29 cellular contexts compared by ENCODE assay signal in the genomic region with DNA sequence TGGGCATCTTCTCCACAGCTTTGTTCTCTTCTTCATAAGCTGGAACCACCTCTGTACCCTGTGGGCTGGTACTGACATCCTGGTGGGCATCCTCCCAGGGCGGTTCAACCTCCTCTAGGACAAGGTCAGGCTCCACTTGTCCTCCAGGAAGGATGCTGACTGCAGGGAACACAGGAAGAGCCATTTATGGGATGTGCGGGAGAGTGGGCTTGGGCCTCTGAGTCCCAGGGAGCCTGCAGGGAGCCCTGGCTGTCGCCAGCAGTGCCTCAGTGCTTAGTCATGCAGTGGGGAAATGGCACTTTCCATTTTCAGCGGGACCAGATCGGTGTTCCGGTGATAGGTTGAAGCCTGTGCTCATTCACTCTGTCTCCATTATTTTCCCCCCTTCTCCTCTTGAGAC. TPM values are rescaled to one million over a fixed set of nuclear protein-coding genes. Genes with fewer than 3 reads are reported as not detected.
"Had no signal": no experiment of that assay in that cellular context is flagged by ENCODE, and none has a peak within 500 bp of the region (broad histone marks: within the 10 kb centered on the region; RNA-seq: fewer than 3 reads in every experiment).

No MANE protein-coding gene starts in this region.

- ATAC-seq: activated naive CD8-positive, alpha-beta T cell treated with anti-CD3 and anti-CD28 coated beads, Interleukin-2, amount 50 U/mL, for 24 hours; activated T-cell treated with anti-CD3 and anti-CD28 coated beads, Interleukin-2, amount 50 U/mL, for 4 hours; foreskin keratinocyte; heart left ventricle; naive thymus-derived CD4-positive, alpha-beta T cell; stimulated activated naive B cell treated with anti-CD40 and anti-IgM and Interleukin-4, amounts not matched to agents 10 μg/mL and 1 μg/mL and 100 μg/mL, for 72 hours; upper lobe of right lung; WTC11 had no signal

- H3K9me3 Mint-ChIP-seq: activated CD4-positive, alpha-beta memory T cell treated with anti-CD3 and anti-CD28 coated beads, Interleukin-2, amount 10 ng/mL, durations not matched to agents 7 days and 5 days; activated CD4-positive, alpha-beta T cell treated with anti-CD3 and anti-CD28 coated beads, Interleukin-2, amount 10 ng/mL, durations not matched to agents 7 days and 5 days; activated naive CD4-positive, alpha-beta T cell treated with anti-CD3 and anti-CD28 coated beads, Interleukin-2, amount 50 U/mL, for 24 hours; activated naive CD8-positive, alpha-beta T cell treated with anti-CD3 and anti-CD28 coated beads, Interleukin-2, amount 50 U/mL, for 24 hours; activated T-cell treated with anti-CD3 and anti-CD28 coated beads, Interleukin-2, amount 50 U/mL, for 4 hours; activated T-helper 2 cell treated with anti-CD3 and anti-CD28 coated beads, Interferon-gamma antibody, Interleukin-2, Interleukin-4, amounts not matched to agents 10 μg/mL and 5 μg/mL and 100 μg/mL, durations not matched to agents 14 hours and 24 hours and 36 hours; immature natural killer cell; mesothelial cell of epicardium; stimulated activated naive B cell treated with anti-CD40 and anti-IgM and Interleukin-4, amounts not matched to agents 10 μg/mL and 1 μg/mL and 100 μg/mL, for 72 hours had no signal

- H3K36me3 ChIP-seq: esophagus muscularis mucosa, heart left ventricle, right atrium auricular region, stomach, thyroid gland, upper lobe of right lung had no signal

- H3K9me3 ChIP-seq: esophagus muscularis mucosa, heart left ventricle, right atrium auricular region, stomach, thyroid gland, upper lobe of right lung had no signal

- H3K4me3 ChIP-seq: esophagus muscularis mucosa, heart left ventricle, right atrium auricular region, smooth muscle cell, stomach, thyroid gland, upper lobe of right lung had no signal

- H3K27me3 ChIP-seq: right atrium auricular region, thyroid gland, upper lobe of right lung had no signal

- H3K9ac ChIP-seq: parathyroid adenoma had no signal

- H3K4me2 ChIP-seq: smooth muscle cell had no signal

- H3K4me3 Mint-ChIP-seq: activated CD4-positive, alpha-beta memory T cell treated with anti-CD3 and anti-CD28 coated beads, Interleukin-2, amount 10 ng/mL, durations not matched to agents 7 days and 5 days; activated CD4-positive, alpha-beta T cell treated with anti-CD3 and anti-CD28 coated beads, Interleukin-2, amount 10 ng/mL, durations not matched to agents 7 days and 5 days; activated naive CD4-positive, alpha-beta T cell treated with anti-CD3 and anti-CD28 coated beads, Interleukin-2, amount 50 U/mL, for 24 hours; activated naive CD8-positive, alpha-beta T cell treated with anti-CD3 and anti-CD28 coated beads, Interleukin-2, amount 50 U/mL, for 24 hours; activated T-cell treated with anti-CD3 and anti-CD28 coated beads, Interleukin-2, amount 50 U/mL, for 4 hours; immature natural killer cell; mesothelial cell of epicardium; naive thymus-derived CD4-positive, alpha-beta T cell; stimulated activated naive B cell treated with anti-CD40 and anti-IgM and Interleukin-4, amounts not matched to agents 10 μg/mL and 1 μg/mL and 100 μg/mL, for 72 hours; WTC11 had no signal

- H2AFZ ChIP-seq: parathyroid adenoma had no signal

- H3K27ac Mint-ChIP-seq: activated CD4-positive, alpha-beta memory T cell treated with anti-CD3 and anti-CD28 coated beads, Interleukin-2, amount 10 ng/mL, durations not matched to agents 7 days and 5 days; activated CD4-positive, alpha-beta T cell treated with anti-CD3 and anti-CD28 coated beads, Interleukin-2, amount 10 ng/mL, durations not matched to agents 7 days and 5 days; activated naive CD4-positive, alpha-beta T cell treated with anti-CD3 and anti-CD28 coated beads, Interleukin-2, amount 50 U/mL, for 24 hours; activated naive CD8-positive, alpha-beta T cell treated with anti-CD3 and anti-CD28 coated beads, Interleukin-2, amount 50 U/mL, for 24 hours; activated T-helper 2 cell treated with anti-CD3 and anti-CD28 coated beads, Interferon-gamma antibody, Interleukin-2, Interleukin-4, amounts not matched to agents 10 μg/mL and 5 μg/mL and 100 μg/mL, durations not matched to agents 14 hours and 24 hours and 36 hours; immature natural killer cell; mesothelial cell of epicardium; naive thymus-derived CD4-positive, alpha-beta T cell; stimulated activated naive B cell treated with anti-CD40 and anti-IgM and Interleukin-4, amounts not matched to agents 10 μg/mL and 1 μg/mL and 100 μg/mL, for 72 hours; WTC11 had no signal

- H3K36me3 Mint-ChIP-seq: activated naive CD4-positive, alpha-beta T cell treated with anti-CD3 and anti-CD28 coated beads, Interleukin-2, amount 50 U/mL, for 24 hours; mesothelial cell of epicardium; naive thymus-derived CD4-positive, alpha-beta T cell; stimulated activated naive B cell treated with anti-CD40 and anti-IgM and Interleukin-4, amounts not matched to agents 10 μg/mL and 1 μg/mL and 100 μg/mL, for 72 hours; WTC11 had no signal

- H3K27me3 Mint-ChIP-seq: activated CD4-positive, alpha-beta memory T cell treated with anti-CD3 and anti-CD28 coated beads, Interleukin-2, amount 10 ng/mL, durations not matched to agents 7 days and 5 days; activated CD4-positive, alpha-beta T cell treated with anti-CD3 and anti-CD28 coated beads, Interleukin-2, amount 10 ng/mL, durations not matched to agents 7 days and 5 days; activated naive CD4-positive, alpha-beta T cell treated with anti-CD3 and anti-CD28 coated beads, Interleukin-2, amount 50 U/mL, for 24 hours; activated naive CD8-positive, alpha-beta T cell treated with anti-CD3 and anti-CD28 coated beads, Interleukin-2, amount 50 U/mL, for 24 hours had no signal

- H3K27ac ChIP-seq: esophagus muscularis mucosa, foreskin keratinocyte, heart left ventricle, parathyroid adenoma, right atrium auricular region, stomach, thyroid gland, upper lobe of right lung had no signal

- H3K4me1 ChIP-seq: esophagus muscularis mucosa, foreskin keratinocyte, parathyroid adenoma, right atrium auricular region, stomach, thyroid gland had no signal

- DNase-seq: activated CD4-positive, alpha-beta memory T cell treated with anti-CD3 and anti-CD28 coated beads, Interleukin-2, amount 10 ng/mL, durations not matched to agents 7 days and 5 days; activated CD4-positive, alpha-beta T cell treated with anti-CD3 and anti-CD28 coated beads for 1 hour; activated CD4-positive, alpha-beta T cell treated with anti-CD3 and anti-CD28 coated beads, Interleukin-2, amount 10 ng/mL, durations not matched to agents 7 days and 5 days; activated CD8-positive, alpha-beta memory T cell treated with anti-CD3 and anti-CD28 coated beads, Interleukin-2, amount 50 U/mL, for 48 hours; activated naive CD8-positive, alpha-beta T cell treated with anti-CD3 and anti-CD28 coated beads, Interleukin-2, amount 50 U/mL, for 24 hours; activated T-cell treated with anti-CD3 and anti-CD28 coated beads, Interleukin-2, amount 50 U/mL, for 4 hours; amygdala; caudate nucleus; foreskin keratinocyte; heart left ventricle; hypothalamus; immature natural killer cell; naive thymus-derived CD4-positive, alpha-beta T cell; stimulated activated CD4-positive, alpha-beta T cell treated with anti-CD3 and anti-CD28 coated beads, Interleukin-1b, Interleukin-23, amount 100 ng/mL, for 48 hours; stimulated activated naive B cell treated with anti-CD40 and anti-IgM and Interleukin-4, amounts not matched to agents 10 μg/mL and 1 μg/mL and 100 μg/mL, for 72 hours; stomach; T1000; thyroid gland; upper lobe of right lung had no signal

- H3K79me2 ChIP-seq: parathyroid adenoma had no signal

- H3K4me1 Mint-ChIP-seq: activated CD4-positive, alpha-beta memory T cell treated with anti-CD3 and anti-CD28 coated beads, Interleukin-2, amount 10 ng/mL, durations not matched to agents 7 days and 5 days; activated CD4-positive, alpha-beta T cell treated with anti-CD3 and anti-CD28 coated beads, Interleukin-2, amount 10 ng/mL, durations not matched to agents 7 days and 5 days; activated naive CD4-positive, alpha-beta T cell treated with anti-CD3 and anti-CD28 coated beads, Interleukin-2, amount 50 U/mL, for 24 hours; activated naive CD8-positive, alpha-beta T cell treated with anti-CD3 and anti-CD28 coated beads, Interleukin-2, amount 50 U/mL, for 24 hours; immature natural killer cell; stimulated activated naive B cell treated with anti-CD40 and anti-IgM and Interleukin-4, amounts not matched to agents 10 μg/mL and 1 μg/mL and 100 μg/mL, for 72 hours had no signal

RNA-seq across cellular contexts. Expression of gene CNGB1, which starts 20.5 kb away (rescaled TPM):
- total RNA-seq: activated CD4-positive, alpha-beta memory T cell treated with anti-CD3 and anti-CD28 coated beads, Interleukin-2, amount 10 ng/mL, durations not matched to agents 7 days and 5 days; activated CD4-positive, alpha-beta T cell treated with anti-CD3 and anti-CD28 coated beads, Interleukin-2, amount 10 ng/mL, durations not matched to agents 7 days and 5 days; activated T-cell treated with anti-CD3 and anti-CD28 coated beads, Interleukin-2, amount 50 U/mL, for 4 hours; activated T-helper 2 cell treated with anti-CD3 and anti-CD28 coated beads, Interferon-gamma antibody, Interleukin-2, Interleukin-4, amounts not matched to agents 10 μg/mL and 5 μg/mL and 100 μg/mL, durations not matched to agents 14 hours and 24 hours and 36 hours; heart left ventricle; kidney epithelial cell; lower leg skin; naive thymus-derived CD4-positive, alpha-beta T cell; right atrium auricular region; smooth muscle cell; upper lobe of right lung; WTC11 had no signal
- polyA plus RNA-seq: heart left ventricle; immature natural killer cell; naive thymus-derived CD4-positive, alpha-beta T cell; smooth muscle cell had no signal
